Comparison of ENCODE assay signal across 9 cellular contexts in the genomic region with DNA sequence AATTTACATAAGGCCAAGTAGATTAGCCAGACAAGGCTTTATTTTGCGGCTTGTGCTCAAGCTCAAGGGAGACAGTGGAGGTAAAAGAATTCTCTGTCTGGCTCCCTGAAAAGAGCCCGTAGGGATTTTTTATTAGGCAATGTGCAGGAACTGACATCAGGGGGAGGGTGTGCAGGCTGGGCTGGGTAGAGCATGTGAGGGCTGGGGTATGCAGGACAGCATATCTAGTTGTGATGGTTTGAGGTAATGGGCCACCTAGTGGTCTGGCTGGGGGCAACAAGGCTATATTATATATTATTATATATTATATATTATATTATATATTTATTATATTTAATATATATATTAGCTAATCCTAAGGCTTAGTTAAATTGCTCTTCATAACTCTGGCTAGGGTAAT.
DNase-seq lines count a peak whose midpoint lies in the region; ATAC-seq, FAIRE-seq and TF ChIP-seq lines count a peak whose summit lies in the region.
"Had no signal": no experiment of that assay in that cellular context is flagged by ENCODE, and none has a peak within 500 bp of the region (broad histone marks: within the 10 kb centered on the region; RNA-seq: fewer than 3 reads in every experiment).

No MANE protein-coding gene starts in this region.

- no peaks in the 10 kb centered on the region for H3K36me3 ChIP-seq in Karpas-422 (ENCODE audit: insufficient read depth, low read length)
- H3K36me3 ChIP-seq: neutrophil had no signal

- no peak for ATAC-seq in HG03280 (IDR thresholded peaks at IDR 0.05; ENCODE audit: unreplicated experiment)

- H3K4me3 ChIP-seq in GM12875 (ENCODE audit: low read depth, low read length) (no peak overlapping the region), Karpas-422 (ENCODE audit: low read length) (no peak overlapping the region)

- in situ Hi-C loops in ACHN (cut with HindIII; ENCODE audit: low pct_ligation_motif_present, low pct_unique_long_range_greater_than_20kb, low sequenced_read_pairs): no loop called here

- H3K27me3 ChIP-seq in Karpas-422 (ENCODE audit: low read length): no peaks in the 10 kb centered on the region
- H3K27me3 ChIP-seq: neutrophil had no signal

- no peaks in the 10 kb centered on the region for H3K79me2 ChIP-seq in Karpas-422 (ENCODE audit: low read length)

- DNase-seq in ACHN (peak; percentile 21), Karpas-422 (peak; percentile 52), dermis blood vessel endothelial cell (peak; percentile 36), NCI-H748 (lab: John Stamatoyannopoulos, UW; ENCODE audit: unreplicated experiment) (no peak), CD1c-positive myeloid dendritic cell (ENCODE audit: extremely low spot score) (no peak), D721Med (ENCODE audit: insufficient read length, low spot score) (no peak)

- no peaks in the 10 kb centered on the region for H3K9me2 ChIP-seq in Karpas-422 (replicated peaks; ENCODE audit: insufficient read depth, low read length)

- no peak overlapping the region for H3K4me2 ChIP-seq in Karpas-422 (ENCODE audit: low read depth, low read length, poor library complexity, severe bottlenecking)

- TF ChIP-seq CTCF in GM12875 (IDR thresholded peaks at IDR 0.05; ENCODE audit: borderline replicate concordance, insufficient read depth, low read depth, low read length) (peak; percentile 30; the same call in 1 of the 2 replicates), D721Med (IDR thresholded peaks at IDR 0.05; ENCODE audit: insufficient read depth, missing control alignments) (no peak)

- no peaks in the 10 kb centered on the region for H4K20me1 ChIP-seq in Karpas-422 (ENCODE audit: insufficient read depth, low read depth, low read length)

- no peak overlapping the region for H2AFZ ChIP-seq in Karpas-422 (ENCODE audit: low read length)

- no peaks in the 10 kb centered on the region for H3K4me1 ChIP-seq in Karpas-422 (ENCODE audit: low read length)

- no peak overlapping the region for H3K9ac ChIP-seq in Karpas-422 (ENCODE audit: low read length)

- no peaks in the 10 kb centered on the region for H3K9me3 ChIP-seq in Karpas-422 (ENCODE audit: low read length)
- H3K9me3 ChIP-seq: neutrophil had no signal

- H3K27ac ChIP-seq in Karpas-422 (ENCODE audit: low read length): no peak overlapping the region
- H3K27ac ChIP-seq: neutrophil had no signal

- no peak for FAIRE-seq in D721Med (lab: Jason Lieb, UNC)

Comparison
In these comparisons a context has a peak if more than half of its experiments do, and no peak if none do; other contexts are left out.
1. DNase-seq: peak in ACHN (single experiment), Karpas-422 (single experiment) and dermis blood vessel endothelial cell (single experiment); none in NCI-H748 (single experiment), CD1c-positive myeloid dendritic cell (single experiment) and D721Med (single experiment).